ENCODE assay signal across 26 cellular contexts in genomic region chr2:96828436-96828835, GRCh38.
"Had no signal": no experiment of that assay in that cellular context is flagged by ENCODE, and none has a peak within 500 bp of the region (broad histone marks: within the 10 kb centered on the region; RNA-seq: fewer than 3 reads in every experiment).

No MANE protein-coding gene starts in this region.

- DNase-seq: activated CD4-positive, alpha-beta T cell treated with anti-CD3 and anti-CD28 coated beads for 4 hours; activated CD4-positive, alpha-beta T cell treated with anti-CD3 and anti-CD28 coated beads, Interleukin-2, amount 50 U/mL, for 4 hours; activated CD8-positive, alpha-beta memory T cell treated with anti-CD3 and anti-CD28 coated beads for 24 hours; activated T-cell treated with anti-CD3 and anti-CD28 coated beads, Interleukin-2, amount 50 U/mL, for 72 hours; brain microvascular endothelial cell; MV-4-11; NCI-H1092 treated with DMSO at 0.1 percent for 48 hours; NCI-H1436; NCI-H1694 treated with DMSO at 0.1 percent for 48 hours; NCI-H2029 treated with DMSO at 0.1 percent for 48 hours; NCI-H345; NCI-H510A; NCI-H526 treated with DMSO at 0.1 percent for 48 hours; NCI-H82; OCI-M1; Right ventricle myocardium superior; SW 1271 had no signal

- H3K4me3 Mint-ChIP-seq: activated T-cell treated with anti-CD3 and anti-CD28 coated beads, Interleukin-2, amount 50 U/mL, for 72 hours; IgD-negative memory B cell had no signal

- H3K36me3 ChIP-seq: brain microvascular endothelial cell had no signal

- H3K4me2 ChIP-seq: KMS-11 had no signal

- H3K9me3 ChIP-seq: Peyer's patch, SJSA1 had no signal

- H3K27me3 Mint-ChIP-seq: IgD-negative memory B cell had no signal

- H3K9me3 Mint-ChIP-seq: activated naive CD4-positive, alpha-beta T cell treated with anti-CD3 and anti-CD28 coated beads, Interleukin-2, amount 50 U/mL, for 72 hours; activated T-cell treated with anti-CD3 and anti-CD28 coated beads, Interleukin-2, amount 50 U/mL, for 72 hours; IgD-negative memory B cell had no signal

- H3K4me3 ChIP-seq: cardiac muscle cell, Peyer's patch, SJSA1 had no signal

- H3K27me3 ChIP-seq: brain microvascular endothelial cell, cardiac muscle cell, Peyer's patch, SJSA1 had no signal

- H3K27ac ChIP-seq: brain microvascular endothelial cell, cardiac muscle cell, KMS-11, Peyer's patch, RWPE1, SJSA1 had no signal

- ATAC-seq: activated CD4-positive, CD25-positive, alpha-beta regulatory T cell treated with anti-CD3 and anti-CD28 coated beads, Interleukin-2, amount 50 U/mL, for 24 hours; activated naive CD4-positive, alpha-beta T cell treated with anti-CD3 and anti-CD28 coated beads, Interleukin-2, amount 50 U/mL, for 72 hours; activated T-cell treated with anti-CD3 and anti-CD28 coated beads, Interleukin-2, amount 50 U/mL, for 72 hours; SK-N-SH treated with all-trans-retinoic acid at 6 μM for 48 hours had no signal

- H3K27ac Mint-ChIP-seq: activated naive CD4-positive, alpha-beta T cell treated with anti-CD3 and anti-CD28 coated beads, Interleukin-2, amount 50 U/mL, for 72 hours; activated T-cell treated with anti-CD3 and anti-CD28 coated beads, Interleukin-2, amount 50 U/mL, for 72 hours had no signal

- H3K9ac ChIP-seq: KMS-11 had no signal
